In genomic region chr1:159922499-159923202, GRCh38 we compare ENCODE assay signal across 8 cellular contexts. TPM values are rescaled to one million over a fixed set of nuclear protein-coding genes. Genes with fewer than 3 reads are reported as not detected.
DNase-seq lines count a peak whose midpoint lies in the region; ATAC-seq and TF ChIP-seq lines count a peak whose summit lies in the region.

No MANE protein-coding gene starts in this region.

- H3K27ac Mint-ChIP-seq in activated T-cell treated with anti-CD3 and anti-CD28 coated beads, Interleukin-2, amount 50 U/mL, for 72 hours = peak overlapping the region; percentile 85
- peak overlapping the region; percentile 99 for H3K27ac Mint-ChIP-seq in activated naive CD8-positive, alpha-beta T cell treated with anti-CD3 and anti-CD28 coated beads, Interleukin-2, amount 50 U/mL, for 24 hours

- CTCF ChIA-PET in HEK293T (lab: Yijun Ruan, JAX) = interaction anchor here (0.6 kb wide), 1 partner anchor 246 kb away, joined by 9 read pairs; no protein-coding TSS in a partner anchor

- H3K36me3 Mint-ChIP-seq in activated T-cell treated with anti-CD3 and anti-CD28 coated beads, Interleukin-2, amount 50 U/mL, for 72 hours (ENCODE audit: insufficient read depth in 2 of 2) = peaks cover 8 to 45% of the 10 kb centered on the region in 2 donors
- H3K36me3 Mint-ChIP-seq in activated naive CD8-positive, alpha-beta T cell treated with anti-CD3 and anti-CD28 coated beads, Interleukin-2, amount 50 U/mL, for 24 hours (ENCODE audit: low read depth) = peaks cover 55% of the 10 kb centered on the region

- H3K27me3 Mint-ChIP-seq in activated T-cell treated with anti-CD3 and anti-CD28 coated beads, Interleukin-2, amount 50 U/mL, for 72 hours (ENCODE audit: low read depth) = no peaks in the 10 kb centered on the region
- H3K27me3 Mint-ChIP-seq in activated naive CD8-positive, alpha-beta T cell treated with anti-CD3 and anti-CD28 coated beads, Interleukin-2, amount 50 U/mL, for 24 hours = peaks cover 2% of the 10 kb centered on the region

- peak overlapping the region; percentile 90 to 96 for H3K4me3 Mint-ChIP-seq in activated T-cell treated with anti-CD3 and anti-CD28 coated beads, Interleukin-2, amount 50 U/mL, for 72 hours
- peak overlapping the region; percentile 98 for H3K4me3 Mint-ChIP-seq in activated naive CD8-positive, alpha-beta T cell treated with anti-CD3 and anti-CD28 coated beads, Interleukin-2, amount 50 U/mL, for 24 hours

- H3K9me3 Mint-ChIP-seq in activated T-cell treated with anti-CD3 and anti-CD28 coated beads, Interleukin-2, amount 50 U/mL, for 72 hours = no peaks in the 10 kb centered on the region
- H3K9me3 Mint-ChIP-seq in activated naive CD8-positive, alpha-beta T cell treated with anti-CD3 and anti-CD28 coated beads, Interleukin-2, amount 50 U/mL, for 24 hours = no peaks in the 10 kb centered on the region

- H3K27ac ChIP-seq in iPS-20b (ENCODE audit: low read length) = no peak overlapping the region
- H3K27ac ChIP-seq in stomach smooth muscle (ENCODE audit: low read length) = peak overlapping the region; percentile 91

- H3K27me3 ChIP-seq in iPS-20b (ENCODE audit: insufficient read depth, low read length) (peaks cover 19% of the 10 kb centered on the region), stomach smooth muscle (ENCODE audit: control insufficient read depth in 1 of 2, insufficient read depth in 2 of 2, low read length in 2 of 2) (no peaks in the 10 kb centered on the region)

- POLR2A ChIA-PET in HEK293T (lab: Yijun Ruan, JAX) = interaction anchor here (3.7 kb wide), 1 partner anchor 7 kb away, joined by 24 read pairs; no protein-coding TSS in a partner anchor

- H3K4me1 ChIP-seq in iPS-20b (ENCODE audit: insufficient read depth, low read length) = peaks cover 14% of the 10 kb centered on the region; the same call in 1 of the 2 replicates
- H3K4me1 ChIP-seq in stomach smooth muscle (ENCODE audit: control insufficient read depth, insufficient read depth, low read length) = peaks cover 51% of the 10 kb centered on the region

- peaks cover 73% of the 10 kb centered on the region for H3K4me1 Mint-ChIP-seq in activated T-cell treated with anti-CD3 and anti-CD28 coated beads, Interleukin-2, amount 50 U/mL, for 72 hours (ENCODE audit: low read depth)
- H3K4me1 Mint-ChIP-seq in activated naive CD8-positive, alpha-beta T cell treated with anti-CD3 and anti-CD28 coated beads, Interleukin-2, amount 50 U/mL, for 24 hours = peaks cover 72% of the 10 kb centered on the region

- peak overlapping the region; percentile 71; the same call in 1 of the 2 replicates for H3K4me3 ChIP-seq in iPS-20b (ENCODE audit: low read length)
- peak overlapping the region; percentile 98 to 99 for H3K4me3 ChIP-seq in stomach smooth muscle (ENCODE audit: low read length in 2 of 2)

- no peak for DNase-seq in activated T-cell treated with anti-CD3 and anti-CD28 coated beads, Interleukin-2, amount 50 U/mL, for 72 hours
- DNase-seq in activated T-cell treated with anti-CD3 and anti-CD28 coated beads, Interleukin-2, amount 50 U/mL, for 48 hours = no peak
- peak; percentile 16 for DNase-seq in activated naive CD8-positive, alpha-beta T cell treated with anti-CD3 and anti-CD28 coated beads, Interleukin-2, amount 50 U/mL, for 24 hours
- no peak for DNase-seq in stimulated activated CD4-positive, alpha-beta T cell treated with anti-CD3 and anti-CD28 coated beads, Interleukin-2, amount 100 ng/mL, for 48 hours
- DNase-seq in HEK293T (ENCODE audit: extremely low spot score) (no peak), NCI-H1417 treated with DMSO at 0.1 percent for 48 hours (lab: John Stamatoyannopoulos, UW) (no peak)

- ATAC-seq in activated T-cell treated with anti-CD3 and anti-CD28 coated beads, Interleukin-2, amount 50 U/mL, for 72 hours (replicated peaks in 1 of 2) = no peak
- no peak for ATAC-seq in activated naive CD8-positive, alpha-beta T cell treated with anti-CD3 and anti-CD28 coated beads, Interleukin-2, amount 50 U/mL, for 24 hours

- H3K9ac ChIP-seq in iPS-20b (ENCODE audit: low read depth, low read length) = peak overlapping the region; percentile 57; the same call in 1 of the 2 replicates
- H3K9ac ChIP-seq in stomach smooth muscle (ENCODE audit: low read length in 2 of 2) = peak overlapping the region; percentile 89 to 94

- H3K9me3 ChIP-seq in iPS-20b (ENCODE audit: insufficient read depth, low read depth, low read length) (no peaks in the 10 kb centered on the region), stomach smooth muscle (ENCODE audit: control insufficient read depth in 2 of 2, low read length in 2 of 2) (no peaks in the 10 kb centered on the region)

- H3K36me3 ChIP-seq in iPS-20b (ENCODE audit: insufficient read depth, low read depth, low read length) = peaks cover 30% of the 10 kb centered on the region
- peaks cover 18 to 26% of the 10 kb centered on the region in 2 donors for H3K36me3 ChIP-seq in stomach smooth muscle (ENCODE audit: control insufficient read depth in 2 of 2, insufficient read depth in 2 of 2, low read length in 2 of 2)

TF ChIP-seq in HEK293T, 16 proteins besides CTCF, POLR2A, EP300 and RAD21:
- no peak for TF ChIP-seq SP1 (IDR thresholded peaks at IDR 0.05)
- no peak for TF ChIP-seq NFRKB (IDR thresholded peaks at IDR 0.05)
- no peak for TF ChIP-seq FOXK2 (IDR thresholded peaks at IDR 0.05)

RNA-seq across cellular contexts. Expression of gene TAGLN2, which starts 2.7 kb away (rescaled TPM):
- total RNA-seq in activated T-cell treated with anti-CD3 and anti-CD28 coated beads, Interleukin-2, amount 50 U/mL, for 72 hours = 100 to 1,000 TPM; 378 to 431 TPM

RNA-seq across cellular contexts. Expression of gene CFAP45, which starts 22.7 kb away (rescaled TPM):
- 1 to 10 TPM; 2.0 to 2.8 TPM for total RNA-seq in activated T-cell treated with anti-CD3 and anti-CD28 coated beads, Interleukin-2, amount 50 U/mL, for 72 hours

RNA-seq across cellular contexts. Expression of gene IGSF9, which starts 22.8 kb away (rescaled TPM):
- under 1 TPM; 0.12 TPM for total RNA-seq in activated T-cell treated with anti-CD3 and anti-CD28 coated beads, Interleukin-2, amount 50 U/mL, for 72 hours

RNA-seq across cellular contexts. Expression of gene SLAMF9, which starts 31.4 kb away (rescaled TPM):
- not detected for total RNA-seq in activated T-cell treated with anti-CD3 and anti-CD28 coated beads, Interleukin-2, amount 50 U/mL, for 72 hours
